In genomic region chr1:10510520-10511493, GRCh38 we compare ENCODE assay signal across 8 cellular contexts. TPM values are rescaled to one million over a fixed set of nuclear protein-coding genes. Genes with fewer than 3 reads are reported as not detected.
DNase-seq lines count a peak whose midpoint lies in the region; ATAC-seq and TF ChIP-seq lines count a peak whose summit lies in the region.

No MANE protein-coding gene starts in this region.

- peak overlapping the region; percentile 59 for H3K4me3 Mint-ChIP-seq in activated CD4-positive, alpha-beta T cell treated with anti-CD3 and anti-CD28 coated beads, Interleukin-2, amount 10 ng/mL, durations not matched to agents 24 days and 14 days

- H3K27me3 ChIP-seq in sigmoid colon, result no peaks in the 10 kb centered on the region

- H3K36me3 ChIP-seq in sigmoid colon, result no peaks in the 10 kb centered on the region

- TF ChIP-seq POLR2A in sigmoid colon (IDR thresholded peaks at IDR 0.05), result no peak

- peaks cover 59% of the 10 kb centered on the region for H3K4me1 Mint-ChIP-seq in activated CD4-positive, alpha-beta T cell treated with anti-CD3 and anti-CD28 coated beads, Interleukin-2, amount 10 ng/mL, durations not matched to agents 24 days and 14 days

- no peaks in the 10 kb centered on the region for H3K27me3 Mint-ChIP-seq in activated CD4-positive, alpha-beta T cell treated with anti-CD3 and anti-CD28 coated beads, Interleukin-2, amount 10 ng/mL, durations not matched to agents 24 days and 14 days

- peak overlapping the region; percentile 87 for H3K27ac Mint-ChIP-seq in activated CD4-positive, alpha-beta T cell treated with anti-CD3 and anti-CD28 coated beads, Interleukin-2, amount 10 ng/mL, durations not matched to agents 24 days and 14 days

- peak; percentile 81 for ATAC-seq in GM21737 (IDR thresholded peaks at IDR 0.05; ENCODE audit: unreplicated experiment)
- ATAC-seq in HG02970 (IDR thresholded peaks at IDR 0.05; ENCODE audit: low FRiP score, unreplicated experiment), result no peak

- 23 to 24% methylated on average over 12 of the region's 12 CpGs for WGBS in sigmoid colon, 2 donors

- H3K9me3 Mint-ChIP-seq in activated CD4-positive, alpha-beta T cell treated with anti-CD3 and anti-CD28 coated beads, Interleukin-2, amount 10 ng/mL, durations not matched to agents 24 days and 14 days, result no peaks in the 10 kb centered on the region

- peaks cover 7% of the 10 kb centered on the region for H3K36me3 Mint-ChIP-seq in activated CD4-positive, alpha-beta T cell treated with anti-CD3 and anti-CD28 coated beads, Interleukin-2, amount 10 ng/mL, durations not matched to agents 24 days and 14 days (ENCODE audit: low read depth)

- peaks cover 0 to 42% (median 28%) of the 10 kb centered on the region in 4 donors for H3K4me1 ChIP-seq in sigmoid colon

- H3K9me3 ChIP-seq in sigmoid colon, result no peaks in the 10 kb centered on the region

- intact Hi-C loops in activated CD4-positive, alpha-beta T cell treated with anti-CD3 and anti-CD28 coated beads, Interleukin-2, amount 10 ng/mL, durations not matched to agents 24 days and 14 days (cut with micrococcal nuclease), result loop anchor here (1.0 to 10.0 kb wide), 7 partner anchors 16 to 429 kb away; partner anchors contain the start of gene CASZ1
- intact Hi-C loops in sigmoid colon (cut with DNase I), result loop anchor here (5.0 kb wide), 1 partner anchor 431 kb away; no protein-coding TSS in a partner anchor

- no peak for TF ChIP-seq CTCF in sigmoid colon (IDR thresholded peaks at IDR 0.05)

- DNase-seq in EL, result peak; percentile 94
- DNase-seq in LoVo (ENCODE audit: low spot score), result peak; percentile 59
- DNase-seq in activated CD4-positive, alpha-beta T cell treated with anti-CD3 and anti-CD28 coated beads, Interleukin-2, amount 10 ng/mL, durations not matched to agents 24 days and 14 days, result peak; percentile 93
- peak; percentile 30 for DNase-seq in effector CD8-positive, alpha-beta T cell (lab: John Stamatoyannopoulos, UW)
- peak; percentile 68 for DNase-seq in sigmoid colon
- DNase-seq in iPS-NIHi11 (ENCODE audit: low spot score), result no peak

- peak overlapping the region; percentile 11 to 61 (median 44) for H3K27ac ChIP-seq in sigmoid colon

- no peak overlapping the region for H3K4me3 ChIP-seq in sigmoid colon

- TF ChIP-seq EP300 in sigmoid colon (IDR thresholded peaks at IDR 0.05), result no peak

RNA-seq across cellular contexts. Expression of gene PEX14, which starts 36.1 kb away (rescaled TPM):
- 20.7 and 21.6 TPM in 2 replicates for total RNA-seq in activated CD4-positive, alpha-beta T cell treated with anti-CD3 and anti-CD28 coated beads, Interleukin-2, amount 10 ng/mL, durations not matched to agents 24 days and 14 days
- 10 to 100 TPM; 11.2 to 19.1 (median 16.1) TPM for total RNA-seq in sigmoid colon
- 10 to 100 TPM in 2 of 3 donors, 1 to 10 TPM in 1; 8.3 to 23.3 (median 10.8) TPM for polyA plus RNA-seq in sigmoid colon

RNA-seq across cellular contexts. Expression of gene DFFA, which starts 38.5 kb away (rescaled TPM):
- 57.4 and 58.2 TPM in 2 replicates for total RNA-seq in activated CD4-positive, alpha-beta T cell treated with anti-CD3 and anti-CD28 coated beads, Interleukin-2, amount 10 ng/mL, durations not matched to agents 24 days and 14 days
- total RNA-seq in sigmoid colon, result 10 to 100 TPM; 16.4 to 22.4 (median 20.3) TPM
- 10 to 100 TPM in 2 of 3 donors, 1 to 10 TPM in 1; 9.6 to 24.6 (median 12.9) TPM for polyA plus RNA-seq in sigmoid colon
